2 cellular contexts compared by ENCODE assay signal in genomic region chr17:43869031-43869430, GRCh38.
TF ChIP-seq lines count a peak whose summit lies in the region.

No MANE protein-coding gene starts in this region.

TF ChIP-seq in A549, 52 proteins besides CTCF, POLR2A, EP300 and RAD21:
- TF ChIP-seq MAFK (IDR thresholded peaks at IDR 0.05; ENCODE audit: partially characterized antibody) = peak; percentile 22

TF ChIP-seq in K562, 482 proteins besides CTCF, POLR2A, EP300 and RAD21:
- TF ChIP-seq MAFG (tag; conservative IDR thresholded peaks at IDR 0.05) = peak; percentile 66
- peak; percentile 78 for TF ChIP-seq ZNF316 (IDR thresholded peaks at IDR 0.05)
- TF ChIP-seq C11orf30 (IDR thresholded peaks at IDR 0.05; ENCODE audit: low read depth) = peak; percentile 55; the same call in 1 of the 2 replicates
TF ChIP-seq in K562: peak in this region for 3; not testable (repeated sequence) for 479.
